In genomic region chr2:37231251-37232130, GRCh38 we compare ENCODE assay signal across 8 cellular contexts. TPM values are rescaled to one million over a fixed set of nuclear protein-coding genes. Genes with fewer than 3 reads are reported as not detected.
DNase-seq lines count a peak whose midpoint lies in the region; ATAC-seq, FAIRE-seq and TF ChIP-seq lines count a peak whose summit lies in the region.

CEBPZ (minus strand) TSS chr2:37231596; CDS start chr2:37231567, 29 bp downstream.
NDUFAF7 (plus strand) TSS chr2:37231658; CDS start chr2:37231706, 48 bp downstream.

- peak; percentile 94 for ATAC-seq in HG03175 (IDR thresholded peaks at IDR 0.05; ENCODE audit: unreplicated experiment)

- peaks cover 12 to 17% of the 10 kb centered on the region in 2 donors for H3K36me3 ChIP-seq in kidney (ENCODE audit: control insufficient read depth in 1 of 2, insufficient read depth in 2 of 2, low read length in 2 of 2)

- DNase-seq in AG09309 (ENCODE audit: low read depth) (peak; percentile 74), NCI-H2227 treated with DMSO at 0.1 percent for 48 hours (lab: John Stamatoyannopoulos, UW) (peak; percentile 83), cerebellar nuclear complex (lab: John Stamatoyannopoulos, UW) (peak; percentile 27 to 81), kidney (peak; percentile 96)
- peak; percentile 81 for DNase-seq in activated CD4-positive, CD25-positive, alpha-beta regulatory T cell treated with anti-CD3 and anti-CD28 coated beads, Interleukin-2, amount 50 U/mL, for 16 hours (ENCODE audit: low read depth, low spot score)
- peak; percentile 95 for DNase-seq in stimulated activated CD4-positive, alpha-beta T cell treated with anti-CD3 and anti-CD28 coated beads, Interleukin-15, amount 100 ng/mL, for 24 hours

- intact Hi-C loops in kidney (cut with DNase I) = no loop called here

- peaks cover 10 to 13% of the 10 kb centered on the region in 2 donors for H3K4me1 ChIP-seq in kidney (ENCODE audit: control insufficient read depth in 1 of 2, insufficient read depth in 1 of 2, low read depth in 1 of 2, low read length in 2 of 2)

- no peak for FAIRE-seq in kidney (lab: Jason Lieb, UNC)

- in situ Hi-C loops in GM18951 (cut with MboI; ENCODE audit: low sequenced_read_pairs, unreplicated experiment) = no loop called here

- TF ChIP-seq POLR2A in GM18951 (IDR thresholded peaks at IDR 0.05; ENCODE audit: extremely low read depth, insufficient read depth, insufficient read length) = peak; percentile 94

- peak within 1 kb of the TSS; percentile 78 to 87 for H3K27ac ChIP-seq in kidney (ENCODE audit: low read depth in 2 of 2, low read length in 2 of 2)

- peak within 1 kb of the TSS; percentile 82 to 91 for H3K9ac ChIP-seq in kidney (ENCODE audit: low read length in 2 of 2)

- TF ChIP-seq CTCF in AG09309 (IDR thresholded peaks at IDR 0.05; ENCODE audit: control insufficient read depth, insufficient read depth, low read depth, low read length, missing control alignments) (no peak), kidney (IDR thresholded peaks at IDR 0.05; ENCODE audit: borderline replicate concordance, extremely low read depth, insufficient read depth) (no peak)

- peak within 1 kb of the TSS; percentile 92 for H3K4me3 ChIP-seq in AG09309 (ENCODE audit: control insufficient read depth, low read depth, low read length)
- H3K4me3 ChIP-seq in kidney (ENCODE audit: low read length in 2 of 2) = peak within 1 kb of the TSS; percentile 89 to 96

- H3K9me3 ChIP-seq in kidney (ENCODE audit: control insufficient read depth in 1 of 2, low read length in 2 of 2) = no peaks in the 10 kb centered on the region

RNA-seq across cellular contexts. Expression of gene CEBPZ, which starts in this region (rescaled TPM):
- total RNA-seq in kidney = 55.9 TPM
- 45.5 TPM for polyA plus RNA-seq in kidney (ENCODE audit: insufficient read depth, low read depth, low replicate concordance)

RNA-seq across cellular contexts. Expression of gene NDUFAF7, which starts in this region (rescaled TPM):
- total RNA-seq in kidney = 15.1 TPM
- 13.1 TPM for polyA plus RNA-seq in kidney (ENCODE audit: insufficient read depth, low read depth, low replicate concordance)

Comparison
In these comparisons a context has a peak if more than half of its experiments do, and no peak if none do; other contexts are left out.
1. Peak in every context shown above with its lines: DNase-seq, ATAC-seq, H3K4me3 ChIP-seq and H3K27ac ChIP-seq.